Comparison of ENCODE assay signal across 1 cellular context in genomic region chr9:137198051-137198747, GRCh38.
TF ChIP-seq lines count a peak whose summit lies in the region.

No MANE protein-coding gene starts in this region.

TF ChIP-seq in GM23338, 12 proteins besides CTCF, POLR2A, EP300 and RAD21 (continued from another document):
- no peak for TF ChIP-seq ZNF462 (CRISPR knock-in tag; IDR thresholded peaks at IDR 0.05)
TF ChIP-seq in GM23338: peak in this region for 0.
